Comparison of ENCODE assay signal across 8 cellular contexts in genomic region chr17:7260601-7261376, GRCh38. TPM values are rescaled to one million over a fixed set of nuclear protein-coding genes. Genes with fewer than 3 reads are reported as not detected.
DNase-seq lines count a peak whose midpoint lies in the region; ATAC-seq and TF ChIP-seq lines count a peak whose summit lies in the region.

No MANE protein-coding gene starts in this region.

- peak overlapping the region in 2 of 3 donors; percentile 43 to 51 for H3K27ac Mint-ChIP-seq in CD4-positive, CD25-positive, alpha-beta regulatory T cell

- ATAC-seq in CD4-positive, CD25-positive, alpha-beta regulatory T cell (ENCODE audit: low read depth in 2 of 2), result peak; percentile 4 to 39
- ATAC-seq in GM21619 (IDR thresholded peaks at IDR 0.05; ENCODE audit: unreplicated experiment), result no peak

- peak overlapping the region; percentile 83 for H3K9ac ChIP-seq in HUES64 (ENCODE audit: low read depth, low read length)
- H3K9ac ChIP-seq in iPS-18a (ENCODE audit: low read length), result peak overlapping the region; percentile 95

- H3K36me3 ChIP-seq in CD4-positive, CD25-positive, alpha-beta regulatory T cell (ENCODE audit: control insufficient read depth, insufficient read depth, low read length), result peaks cover 15% of the 10 kb centered on the region
- H3K36me3 ChIP-seq in HUES64 (ENCODE audit: insufficient read depth, low read length) (peaks cover 41% of the 10 kb centered on the region), ascending aorta (peaks cover 9 to 41% of the 10 kb centered on the region in 2 donors), iPS-18a (ENCODE audit: control insufficient read depth, low read depth, low read length) (peaks cover 17% of the 10 kb centered on the region)

- H3K4me1 Mint-ChIP-seq in CD4-positive, CD25-positive, alpha-beta regulatory T cell, result peaks cover 5 to 31% (median 13%) of the 10 kb centered on the region in 4 donors

- no peak overlapping the region for H3K4me3 ChIP-seq in CD4-positive, CD25-positive, alpha-beta regulatory T cell (ENCODE audit: low read depth, low read length)
- H3K4me3 ChIP-seq in HUES64 (ENCODE audit: low read length) (peak overlapping the region; percentile 94), ascending aorta (peak overlapping the region; percentile 35 to 53), iPS-18a (ENCODE audit: low read length) (peak overlapping the region; percentile 93)

- intact Hi-C loops in ascending aorta (cut with DNase I) (no loop called here), posterior vena cava (cut with DNase I) (no loop called here)

- H3K27ac ChIP-seq in CD4-positive, CD25-positive, alpha-beta regulatory T cell (ENCODE audit: insufficient read depth, low read length, poor library complexity, severe bottlenecking), result peak overlapping the region; percentile 25
- H3K27ac ChIP-seq in HUES64 (ENCODE audit: low read depth, low read length), result peak overlapping the region; percentile 93
- no peak overlapping the region for H3K27ac ChIP-seq in ascending aorta
- H3K27ac ChIP-seq in iPS-18a (ENCODE audit: low read length), result peak overlapping the region; percentile 71

- peaks cover 7% of the 10 kb centered on the region for H3K36me3 Mint-ChIP-seq in CD4-positive, CD25-positive, alpha-beta regulatory T cell

- 10% methylated on average over 53 of the region's 53 CpGs for WGBS in HUES64

- peaks cover 29% of the 10 kb centered on the region for H3K27me3 Mint-ChIP-seq in CD4-positive, CD25-positive, alpha-beta regulatory T cell

- H3K27me3 ChIP-seq in CD4-positive, CD25-positive, alpha-beta regulatory T cell (ENCODE audit: control insufficient read depth, insufficient read depth, low read length), result peaks cover 6% of the 10 kb centered on the region
- peaks cover 35% of the 10 kb centered on the region for H3K27me3 ChIP-seq in HUES64 (ENCODE audit: insufficient read depth, low read length)
- peaks cover 17% of the 10 kb centered on the region for H3K27me3 ChIP-seq in ascending aorta
- peaks cover 38% of the 10 kb centered on the region for H3K27me3 ChIP-seq in iPS-18a (ENCODE audit: control insufficient read depth, insufficient read depth, low read length)

- DNase-seq in CD4-positive, CD25-positive, alpha-beta regulatory T cell, result peak; percentile 20 to 46 (median 29)
- DNase-seq in ascending aorta (ENCODE audit: low spot score in 2 of 2) (no peak), COLO829 (ENCODE audit: low spot score) (no peak), posterior vena cava (ENCODE audit: low spot score) (no peak)
- DNase-seq in stimulated activated CD4-positive, alpha-beta T cell treated with anti-CD3 and anti-CD28 coated beads, Interleukin-15, amount 100 ng/mL, for 24 hours, result peak; percentile 61

- TF ChIP-seq CTCF in ascending aorta (IDR thresholded peaks at IDR 0.05), result no peak

- peak overlapping the region; percentile 61 to 78 (median 72) for H3K4me3 Mint-ChIP-seq in CD4-positive, CD25-positive, alpha-beta regulatory T cell

- H3K9me3 Mint-ChIP-seq in CD4-positive, CD25-positive, alpha-beta regulatory T cell, result no peaks in the 10 kb centered on the region

- no peaks in the 10 kb centered on the region for H3K9me3 ChIP-seq in CD4-positive, CD25-positive, alpha-beta regulatory T cell (ENCODE audit: control insufficient read depth in 2 of 2, low read length in 2 of 2)
- no peaks in the 10 kb centered on the region for H3K9me3 ChIP-seq in HUES64 (ENCODE audit: insufficient read depth, low read depth, low read length)
- H3K9me3 ChIP-seq in ascending aorta, result no peaks in the 10 kb centered on the region
- H3K9me3 ChIP-seq in iPS-18a (ENCODE audit: control insufficient read depth, low read depth, low read length), result no peaks in the 10 kb centered on the region

- H3K4me1 ChIP-seq in CD4-positive, CD25-positive, alpha-beta regulatory T cell (ENCODE audit: control insufficient read depth, insufficient read depth, low read length, poor library complexity, severe bottlenecking), result peaks cover 34% of the 10 kb centered on the region
- peaks cover 9% of the 10 kb centered on the region for H3K4me1 ChIP-seq in HUES64 (ENCODE audit: insufficient read depth, low read length)
- H3K4me1 ChIP-seq in ascending aorta, result peaks cover 8 to 13% of the 10 kb centered on the region in 2 donors
- peaks cover 3% of the 10 kb centered on the region for H3K4me1 ChIP-seq in iPS-18a (ENCODE audit: control insufficient read depth, low read depth, low read length)

RNA-seq across cellular contexts. Expression of gene CLDN7, which starts 1.5 kb away (rescaled TPM):
- not detected for total RNA-seq in CD4-positive, CD25-positive, alpha-beta regulatory T cell
- 1 to 10 TPM in 2 of 4 donors, under 1 TPM in 2; 0.55 to 2.0 (median 1.3) TPM for polyA plus RNA-seq in CD4-positive, CD25-positive, alpha-beta regulatory T cell
- polyA plus RNA-seq in HUES64 (2013, experiment 1 of 2), result 38.4 TPM
- 37.5 TPM for polyA plus RNA-seq in HUES64 (2013, experiment 2 of 2)
- total RNA-seq in ascending aorta, result not detected
- 1 to 10 TPM; 1.6 to 4.4 TPM for total RNA-seq in posterior vena cava

RNA-seq across cellular contexts. Expression of gene ELP5, which starts 8.8 kb away (rescaled TPM):
- 31.6 TPM for total RNA-seq in CD4-positive, CD25-positive, alpha-beta regulatory T cell
- 10 to 100 TPM; 54.5 to 74.0 (median 59.0) TPM for polyA plus RNA-seq in CD4-positive, CD25-positive, alpha-beta regulatory T cell
- 67.1 TPM for polyA plus RNA-seq in HUES64 (2013, experiment 1 of 2)
- polyA plus RNA-seq in HUES64 (2013, experiment 2 of 2), result 60.7 TPM
- 106 TPM for total RNA-seq in ascending aorta
- 10 to 100 TPM; 36.5 to 40.0 TPM for total RNA-seq in posterior vena cava

RNA-seq across cellular contexts. Expression of gene CTDNEP1, which starts 9.3 kb away (rescaled TPM):
- 114 TPM for total RNA-seq in CD4-positive, CD25-positive, alpha-beta regulatory T cell
- 10 to 100 TPM; 33.0 to 40.7 (median 38.8) TPM for polyA plus RNA-seq in CD4-positive, CD25-positive, alpha-beta regulatory T cell
- polyA plus RNA-seq in HUES64 (2013, experiment 1 of 2), result 97.2 TPM
- 102 TPM for polyA plus RNA-seq in HUES64 (2013, experiment 2 of 2)
- total RNA-seq in ascending aorta (81.4 TPM), posterior vena cava (10 to 100 TPM; 79.5 to 89.2 TPM)

RNA-seq across cellular contexts. Expression of gene GABARAP, which starts 18.5 kb away (rescaled TPM):
- total RNA-seq in CD4-positive, CD25-positive, alpha-beta regulatory T cell, result 227 TPM
- polyA plus RNA-seq in CD4-positive, CD25-positive, alpha-beta regulatory T cell, result 1,000 to 10,000 TPM in 2 of 4 donors, 100 to 1,000 TPM in 2; 939 to 1,205 (median 986) TPM
- 307 TPM for polyA plus RNA-seq in HUES64 (2013, experiment 1 of 2)
- polyA plus RNA-seq in HUES64 (2013, experiment 2 of 2), result 379 TPM
- 422 TPM for total RNA-seq in ascending aorta
- 100 to 1,000 TPM; 341 to 405 TPM for total RNA-seq in posterior vena cava

RNA-seq across cellular contexts. Expression of gene SLC2A4, which starts 20.7 kb away (rescaled TPM):
- not detected for total RNA-seq in CD4-positive, CD25-positive, alpha-beta regulatory T cell
- polyA plus RNA-seq in CD4-positive, CD25-positive, alpha-beta regulatory T cell, result not detected
- 2.6 TPM for polyA plus RNA-seq in HUES64 (2013, experiment 1 of 2)
- 3.6 TPM for polyA plus RNA-seq in HUES64 (2013, experiment 2 of 2)
- total RNA-seq in ascending aorta, result 4.9 TPM
- 10 to 100 TPM; 13.5 to 21.3 TPM for total RNA-seq in posterior vena cava

Comparison
In these comparisons a context has a peak if more than half of its experiments do, and no peak if none do; other contexts are left out.
1. DNase-seq: peak in CD4-positive, CD25-positive, alpha-beta regulatory T cell (3 of 3) and stimulated activated CD4-positive, alpha-beta T cell treated with anti-CD3 and anti-CD28 coated beads, Interleukin-15, amount 100 ng/mL, for 24 hours (single experiment); none in ascending aorta (0 of 2), COLO829 (single experiment) and posterior vena cava (single experiment).
2. H3K27ac ChIP-seq: peak in CD4-positive, CD25-positive, alpha-beta regulatory T cell (single experiment), HUES64 (single experiment) and iPS-18a (single experiment); none in ascending aorta (0 of 2).